Comparison of ENCODE assay signal across 22 cellular contexts in the genomic region with DNA sequence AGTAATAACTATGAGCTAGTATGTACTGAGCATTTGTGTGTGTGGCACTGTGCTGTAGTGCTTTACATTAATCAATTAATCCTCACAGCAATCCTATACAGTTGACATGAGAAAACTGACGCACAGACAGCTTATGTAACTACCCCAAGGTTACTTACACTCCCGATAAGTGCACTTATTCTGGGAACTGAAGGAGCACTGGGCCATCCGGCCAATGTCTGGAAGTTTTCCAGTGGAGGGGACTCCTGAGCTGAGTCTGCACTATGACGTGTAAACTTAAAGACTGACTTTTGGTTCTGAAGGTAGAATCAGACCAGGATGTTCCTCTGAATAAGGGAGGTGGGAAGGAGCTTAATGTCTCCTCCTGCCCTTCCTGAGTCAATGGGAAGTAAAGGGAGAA. TPM values are rescaled to one million over a fixed set of nuclear protein-coding genes. Genes with fewer than 3 reads are reported as not detected.
"Had no signal": no experiment of that assay in that cellular context is flagged by ENCODE, and none has a peak within 500 bp of the region (broad histone marks: within the 10 kb centered on the region; RNA-seq: fewer than 3 reads in every experiment).

No MANE protein-coding gene starts in this region.

- H3K4me1 ChIP-seq: prostate gland had no signal

- H3K9me3 Mint-ChIP-seq: neural progenitor cell; stimulated activated naive CD8-positive, alpha-beta T cell treated with anti-CD3 and anti-CD28 coated beads, Interleukin-15, amount 100 ng/mL, for 72 hours; T-helper 1 cell treated with Interleukin-12 subunit alpha and Interleukin-12 subunit beta and Interleukin-4 antibody, amounts not matched to agents 30 μg/mL and 1 μg/mL, for 36 hours had no signal

- H3K9ac ChIP-seq: neural progenitor cell had no signal

- H3K27ac Mint-ChIP-seq: neural progenitor cell; stimulated activated naive CD8-positive, alpha-beta T cell treated with anti-CD3 and anti-CD28 coated beads, Interleukin-15, amount 100 ng/mL, for 72 hours; T-helper 1 cell treated with Interleukin-12 subunit alpha and Interleukin-12 subunit beta and Interleukin-4 antibody, amounts not matched to agents 30 μg/mL and 1 μg/mL, for 36 hours had no signal

- H3K4me3 ChIP-seq: ascending aorta, gastroesophageal sphincter, prostate gland, right lobe of liver, upper lobe of left lung had no signal

- H3K27ac ChIP-seq: ascending aorta, gastroesophageal sphincter, neural progenitor cell, prostate gland, right lobe of liver, upper lobe of left lung had no signal

- H3K27me3 ChIP-seq: ascending aorta, gastroesophageal sphincter, right lobe of liver had no signal

- H3K4me3 Mint-ChIP-seq: stimulated activated naive CD8-positive, alpha-beta T cell treated with anti-CD3 and anti-CD28 coated beads, Interleukin-15, amount 100 ng/mL, for 72 hours; T-helper 1 cell treated with Interleukin-12 subunit alpha and Interleukin-12 subunit beta and Interleukin-4 antibody, amounts not matched to agents 30 μg/mL and 1 μg/mL, for 36 hours had no signal

- DNase-seq: activated CD4-positive, CD25-positive, alpha-beta regulatory T cell treated with anti-CD3 and anti-CD28 coated beads, Interleukin-2, amount 50 U/mL, for 72 hours; activated CD8-positive, alpha-beta memory T cell treated with anti-CD3 and anti-CD28 coated beads for 24 hours; activated CD8-positive, alpha-beta memory T cell treated with anti-CD3 and anti-CD28 coated beads, Interleukin-2, amount 50 U/mL, for 48 hours; activated effector memory CD4-positive, alpha-beta T cell treated with Interleukin-2 at 50 U/mL for 16 hours; activated naive CD4-positive, alpha-beta T cell treated with anti-CD3 and anti-CD28 coated beads, Interleukin-2, amount 50 U/mL, for 16 hours; activated T-cell treated with anti-CD3 and anti-CD28 coated beads, Interleukin-2, amount 50 U/mL, for 48 hours; cerebellar nuclear complex; cortex of kidney; left colon; right lobe of liver; small intestine; stimulated activated CD4-positive, alpha-beta T cell treated with anti-CD3 and anti-CD28 coated beads, Interleukin-4, amount 100 ng/mL, for 1 hour; stimulated activated naive CD8-positive, alpha-beta T cell treated with anti-CD3 and anti-CD28 coated beads, Interleukin-15, amount 100 ng/mL, for 72 hours had no signal

- H3K9me3 ChIP-seq: ascending aorta, gastroesophageal sphincter, heart right ventricle, prostate gland, right lobe of liver, upper lobe of left lung had no signal

- H3K36me3 ChIP-seq: ascending aorta, gastroesophageal sphincter, heart right ventricle, neural progenitor cell, prostate gland, right lobe of liver, upper lobe of left lung had no signal

RNA-seq across cellular contexts. Expression of gene TRABD2B, which starts 12.2 kb away (rescaled TPM):
- total RNA-seq: lung microvascular endothelial cell, osteocyte had no signal
